In the genomic region with DNA sequence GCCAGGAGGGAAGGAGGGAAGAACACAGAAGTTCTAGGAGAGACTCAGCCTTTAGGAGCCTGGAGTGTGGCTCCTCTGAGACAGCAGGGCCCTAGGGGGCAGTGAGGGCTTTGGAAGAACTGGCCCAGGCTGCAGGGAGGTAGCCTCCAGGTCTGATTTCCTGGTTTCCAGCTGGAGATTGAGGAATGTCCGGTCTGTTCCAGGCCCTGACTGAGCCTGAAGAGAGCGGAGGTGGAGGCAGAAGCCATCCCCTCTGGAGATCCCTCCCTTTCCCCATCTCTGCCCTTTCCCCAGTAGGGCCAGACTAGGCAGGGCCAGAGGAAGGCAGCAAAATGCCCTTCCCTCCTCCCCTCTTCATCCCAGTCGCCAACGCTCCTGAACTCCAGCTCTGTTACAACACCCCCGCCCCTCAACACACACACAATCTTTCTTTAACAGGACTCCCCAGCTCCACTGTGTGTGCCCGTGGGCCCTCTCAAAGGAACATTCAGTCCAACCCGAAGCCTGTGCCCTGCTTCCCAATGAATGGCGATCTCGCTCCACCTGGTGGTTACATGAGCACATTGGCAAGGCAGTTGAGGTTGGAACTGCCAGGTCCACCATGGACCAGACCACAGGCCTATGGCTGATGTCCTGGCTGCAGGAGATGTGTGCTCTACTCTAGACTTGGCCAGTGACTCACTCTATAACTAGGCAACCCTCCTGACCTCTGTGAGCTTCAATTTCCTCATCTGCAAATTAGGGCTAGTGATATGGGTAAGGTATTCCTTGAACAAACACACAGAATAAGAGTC, we compare ENCODE assay signal across 8 cellular contexts. TPM values are rescaled to one million over a fixed set of nuclear protein-coding genes. Genes with fewer than 3 reads are reported as not detected.
DNase-seq lines count a peak whose midpoint lies in the region; ATAC-seq and TF ChIP-seq lines count a peak whose summit lies in the region.

No MANE protein-coding gene starts in this region.

- intact Hi-C loops in CD4-positive, alpha-beta T cell (cut with DNase I, micrococcal nuclease) = loop anchor here (1.0 to 2.0 kb wide), 5 partner anchors 37 to 97 kb away; partner anchors contain the start of gene TRAPPC3 (in 2 of the 2)
- intact Hi-C loops in adrenal gland (cut with DNase I) (loop anchor here (5.0 to 10.0 kb wide), 4 partner anchors 36 to 97 kb away; no protein-coding TSS in a partner anchor), cardiac septum (cut with DNase I) (loop anchor here (1.0 to 2.0 kb wide), 2 partner anchors 39 to 89 kb away; partner anchors contain the start of gene TRAPPC3), tibial artery (cut with DNase I; ENCODE audit: low total_unique reads) (loop anchor here (5.0 to 10.0 kb wide), 2 partner anchors 36 to 97 kb away; no protein-coding TSS in a partner anchor)

- POLR2A ChIA-PET in CD4-positive, alpha-beta T cell (lab: Charles Lee) = interaction anchor here (0.6 to 2.7 kb wide), 8 partner anchors 21 to 54 kb away, joined by 3 to 75 read pairs (median 12); partner anchors contain the start of genes MAP7D1, THRAP3 and TRAPPC3

- CTCF ChIA-PET in CD4-positive, alpha-beta T cell (lab: Charles Lee) = interaction anchor here (0.7 to 3.1 kb wide), 15 partner anchors 16 to 263 kb away, joined by 3 to 114 read pairs (median 4); partner anchors contain the start of genes MAP7D1, OSCP1, SH3D21 and THRAP3

- H3K36me3 ChIP-seq in adrenal gland (replicated peaks in 1 of 2) (no peaks in the 10 kb centered on the region), tibial artery (no peaks in the 10 kb centered on the region)

- H3K4me1 ChIP-seq in adrenal gland (replicated peaks in 1 of 2) (peaks cover 6 to 10% of the 10 kb centered on the region in 2 donors), tibial artery (peaks cover 4 to 27% (median 13%) of the 10 kb centered on the region in 4 donors)

- TF ChIP-seq POLR2A in adrenal gland (IDR thresholded peaks at IDR 0.05) = peak in 1 of 2 donors; percentile 20

- no peaks in the 10 kb centered on the region for H3K9me3 Mint-ChIP-seq in CD4-positive, alpha-beta T cell

- peak; percentile 70 to 82 (median 73) for DNase-seq in CD4-positive, alpha-beta T cell
- peak; percentile 68 for DNase-seq in NCI-H1105 (lab: John Stamatoyannopoulos, UW)
- DNase-seq in T follicular helper cell (ENCODE audit: low read depth) = peak; percentile 74
- DNase-seq in adrenal gland = peak; percentile 84 to 96 (median 91)
- peak; percentile 93 for DNase-seq in cardiac septum (ENCODE audit: low spot score)
- peak; percentile 96 for DNase-seq in pons (ENCODE audit: low spot score)
- DNase-seq in tibial artery = peak; percentile 91 to 94

- H3K27me3 Mint-ChIP-seq in CD4-positive, alpha-beta T cell = no peaks in the 10 kb centered on the region

- WGBS in adrenal gland, 4 donors = 4 to 12% (median 6%) methylated on average over 9 of the region's 9 CpGs

- H3K9me3 ChIP-seq in CD4-positive, alpha-beta T cell (ENCODE audit: control insufficient read depth, low read length) = no peaks in the 10 kb centered on the region
- H3K9me3 ChIP-seq in adrenal gland (replicated peaks in 1 of 3) (no peaks in the 10 kb centered on the region), tibial artery (no peaks in the 10 kb centered on the region)

- ATAC-seq in CD4-positive, alpha-beta T cell (ENCODE audit: poor library complexity) = peak; percentile 99
- ATAC-seq in GM21619 (IDR thresholded peaks at IDR 0.05; ENCODE audit: unreplicated experiment) = peak; percentile 79

- peak overlapping the region; percentile 29 for H3K27ac Mint-ChIP-seq in CD4-positive, alpha-beta T cell

- TF ChIP-seq CTCF in CD4-positive, alpha-beta T cell (IDR thresholded peaks at IDR 0.05) = peak; percentile 84
- peak; percentile 83 to 99 (median 96) for TF ChIP-seq CTCF in adrenal gland (IDR thresholded peaks at IDR 0.05)
- peak; percentile 86 to 97 for TF ChIP-seq CTCF in tibial artery (IDR thresholded peaks at IDR 0.05)

- H3K4me3 Mint-ChIP-seq in CD4-positive, alpha-beta T cell = no peak overlapping the region

- no peak overlapping the region for H3K4me3 ChIP-seq in adrenal gland
- no peak overlapping the region for H3K4me3 ChIP-seq in tibial artery

- H3K27me3 ChIP-seq in CD4-positive, alpha-beta T cell (ENCODE audit: control insufficient read depth, insufficient read depth, low read length) = no peaks in the 10 kb centered on the region
- H3K27me3 ChIP-seq in adrenal gland = no peaks in the 10 kb centered on the region
- no peaks in the 10 kb centered on the region for H3K27me3 ChIP-seq in tibial artery

- H3K27ac ChIP-seq in CD4-positive, alpha-beta T cell (ENCODE audit: low read depth, low read length) = no peak overlapping the region
- peak overlapping the region in 4 of 5 donors; percentile 33 to 83 (median 73) for H3K27ac ChIP-seq in adrenal gland
- H3K27ac ChIP-seq in tibial artery = peak overlapping the region; percentile 83 to 85

- H3K36me3 Mint-ChIP-seq in CD4-positive, alpha-beta T cell (ENCODE audit: low read depth) = no peaks in the 10 kb centered on the region

- peaks cover 10% of the 10 kb centered on the region for H3K4me1 Mint-ChIP-seq in CD4-positive, alpha-beta T cell (ENCODE audit: low read depth)

RNA-seq across cellular contexts. Expression of gene MAP7D1, which starts 32.0 kb away (rescaled TPM):
- 100 to 1,000 TPM; 156 to 163 TPM for total RNA-seq in CD4-positive, alpha-beta T cell
- total RNA-seq in adrenal gland (100 to 1,000 TPM in 1 of 8 donors, 10 to 100 TPM in 7; 60.2 to 121 (median 76.8) TPM), cardiac septum (262 TPM)
- polyA plus RNA-seq in adrenal gland = 10 to 100 TPM; 39.7 to 79.9 (median 47.2) TPM

RNA-seq across cellular contexts. Expression of gene THRAP3, which starts 36.2 kb away (rescaled TPM):
- 10 to 100 TPM; 68.7 to 76.1 TPM for total RNA-seq in CD4-positive, alpha-beta T cell
- 100 to 1,000 TPM in 2 of 8 donors, 10 to 100 TPM in 6; 75.1 to 120 (median 87.5) TPM for total RNA-seq in adrenal gland
- 100 to 1,000 TPM in 1 of 3 donors, 10 to 100 TPM in 2; 34.4 to 108 (median 39.6) TPM for polyA plus RNA-seq in adrenal gland
- 86.5 TPM for total RNA-seq in cardiac septum

RNA-seq across cellular contexts. Expression of gene TRAPPC3, which starts 38.7 kb away (rescaled TPM):
- total RNA-seq in CD4-positive, alpha-beta T cell = 10 to 100 TPM; 18.4 to 21.3 TPM
- 100 to 1,000 TPM in 6 of 8 donors, 10 to 100 TPM in 2; 74.6 to 182 (median 133) TPM for total RNA-seq in adrenal gland
- polyA plus RNA-seq in adrenal gland = 100 to 1,000 TPM in 1 of 3 donors, 10 to 100 TPM in 2; 54.0 to 106 (median 65.1) TPM
- total RNA-seq in cardiac septum = 47.9 TPM
